In the genomic region with DNA sequence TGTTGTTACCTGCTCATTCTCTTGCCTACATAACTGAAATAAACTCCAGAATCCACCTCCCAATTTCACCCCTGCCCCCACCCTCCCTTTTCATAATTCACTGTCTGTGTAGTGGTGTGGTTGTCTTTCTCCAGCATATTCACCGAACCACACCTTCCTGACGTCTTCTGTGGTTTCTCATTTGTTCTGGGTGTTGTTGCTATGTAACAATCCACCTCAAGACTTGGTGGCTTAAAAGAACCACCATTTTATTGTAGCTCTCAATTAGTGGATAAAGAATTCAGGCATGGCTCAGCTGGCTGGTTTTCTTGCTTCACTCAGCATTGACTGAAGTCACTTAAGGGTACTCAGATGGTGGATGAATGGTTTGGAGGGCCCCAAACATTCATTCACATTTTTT, we compare ENCODE assay signal across 18 cellular contexts.
DNase-seq lines count a peak whose midpoint lies in the region; ATAC-seq and TF ChIP-seq lines count a peak whose summit lies in the region.
"Had no signal": no experiment of that assay in that cellular context is flagged by ENCODE, and none has a peak within 500 bp of the region (broad histone marks: within the 10 kb centered on the region; RNA-seq: fewer than 3 reads in every experiment).

No MANE protein-coding gene starts in this region.

- no peak overlapping the region for H3K27ac ChIP-seq in GM23338 (ENCODE audit: low read depth)
- H3K27ac ChIP-seq: BLaER1 had no signal

- no peak overlapping the region for H3K4me3 Mint-ChIP-seq in activated CD4-positive, alpha-beta memory T cell treated with anti-CD3 and anti-CD28 coated beads, Interleukin-2, amount 10 ng/mL, durations not matched to agents 7 days and 5 days
- no peak overlapping the region for H3K4me3 Mint-ChIP-seq in activated CD4-positive, alpha-beta memory T cell treated with anti-CD3 and anti-CD28 coated beads for 36 hours
- H3K4me3 Mint-ChIP-seq in GM23338 (no peak overlapping the region), WTC11 (no peak overlapping the region)
- H3K4me3 Mint-ChIP-seq in stimulated activated effector memory CD8-positive, alpha-beta T cell treated with anti-CD3 and anti-CD28 coated beads, Interleukin-12 subunit alpha, Interleukin-12 subunit beta, amount 100 ng/mL, for 72 hours: peak overlapping the region; percentile 21

- H3K36me3 ChIP-seq in GM23338 (ENCODE audit: insufficient read depth) (no peaks in the 10 kb centered on the region), mucosa of descending colon (ENCODE audit: low read depth) (no peaks in the 10 kb centered on the region)
- H3K36me3 ChIP-seq: BLaER1 had no signal

- H3K27me3 Mint-ChIP-seq in activated CD4-positive, alpha-beta memory T cell treated with anti-CD3 and anti-CD28 coated beads, Interleukin-2, amount 10 ng/mL, durations not matched to agents 7 days and 5 days: no peaks in the 10 kb centered on the region
- H3K27me3 Mint-ChIP-seq in activated CD4-positive, alpha-beta memory T cell treated with anti-CD3 and anti-CD28 coated beads for 36 hours: no peaks in the 10 kb centered on the region
- H3K27me3 Mint-ChIP-seq in GM23338 (ENCODE audit: insufficient read depth, low read depth, poor library complexity) (peaks cover 3% of the 10 kb centered on the region), WTC11 (ENCODE audit: low read depth) (0 out of 2 replicates have a peak, but pooled peaks cover 3% of the 10 kb centered on the region)

- no peak for ATAC-seq in GM23338
- ATAC-seq in stimulated activated effector memory CD8-positive, alpha-beta T cell treated with anti-CD3 and anti-CD28 coated beads, Interleukin-12 subunit alpha, Interleukin-12 subunit beta, amount 100 ng/mL, for 72 hours: peak; percentile 60
- ATAC-seq in WTC11: no peak
- no peak for ATAC-seq in mucosa of descending colon
- ATAC-seq in GM21367 (IDR thresholded peaks at IDR 0.05; ENCODE audit: unreplicated experiment): no peak
- ATAC-seq: Panc1 had no signal

- peaks cover 12% of the 10 kb centered on the region; the same call in 1 of the 2 replicates for H3K9me2 ChIP-seq in GM23338 (ENCODE audit: insufficient read depth)

- CTCF ChIA-PET in activated CD4-positive, alpha-beta memory T cell treated with anti-CD3 and anti-CD28 coated beads, Interleukin-2, amount 10 ng/mL, durations not matched to agents 7 days and 5 days (lab: Charles Lee): interaction anchor here (0.7 kb wide), 1 partner anchor 368 kb away, joined by 3 read pairs; no protein-coding TSS in a partner anchor
- CTCF ChIA-PET in activated CD4-positive, alpha-beta memory T cell treated with anti-CD3 and anti-CD28 coated beads for 36 hours (lab: Charles Lee): interaction anchor here (0.7 kb wide), 1 partner anchor 36 kb away, joined by 3 read pairs; no protein-coding TSS in a partner anchor
- CTCF ChIA-PET in WTC11 (lab: Charles Lee): no interaction called here

- no peaks in the 10 kb centered on the region for H3K79me2 ChIP-seq in GM23338 (replicated peaks; ENCODE audit: insufficient read depth)

- H3K36me3 Mint-ChIP-seq in activated CD4-positive, alpha-beta memory T cell treated with anti-CD3 and anti-CD28 coated beads, Interleukin-2, amount 10 ng/mL, durations not matched to agents 7 days and 5 days (ENCODE audit: low read depth): peaks cover 42% of the 10 kb centered on the region
- peaks cover 13% of the 10 kb centered on the region for H3K36me3 Mint-ChIP-seq in activated CD4-positive, alpha-beta memory T cell treated with anti-CD3 and anti-CD28 coated beads for 36 hours
- H3K36me3 Mint-ChIP-seq in GM23338 (ENCODE audit: low read depth) (no peaks in the 10 kb centered on the region; the same call in 2 of the 3 replicates), WTC11 (peaks cover 7% of the 10 kb centered on the region)
- peaks cover 14% of the 10 kb centered on the region for H3K36me3 Mint-ChIP-seq in stimulated activated effector memory CD8-positive, alpha-beta T cell treated with anti-CD3 and anti-CD28 coated beads, Interleukin-12 subunit alpha, Interleukin-12 subunit beta, amount 100 ng/mL, for 72 hours

- no peak overlapping the region for H3K4me2 ChIP-seq in GM23338
- H3K4me2 ChIP-seq: BLaER1 had no signal

- intact Hi-C loops in activated CD4-positive, alpha-beta memory T cell treated with anti-CD3 and anti-CD28 coated beads for 36 hours (cut with micrococcal nuclease): loop anchor here (5.0 kb wide), 1 partner anchor 103 kb away; no protein-coding TSS in a partner anchor
- intact Hi-C loops in mucosa of descending colon (cut with DNase I, micrococcal nuclease): no loop called here

- POLR2A ChIA-PET in activated CD4-positive, alpha-beta memory T cell treated with anti-CD3 and anti-CD28 coated beads, Interleukin-2, amount 10 ng/mL, durations not matched to agents 7 days and 5 days (lab: Charles Lee): interaction anchor here (1.1 kb wide), 1 partner anchor 99 kb away, joined by 4 read pairs; no protein-coding TSS in a partner anchor
- POLR2A ChIA-PET in activated CD4-positive, alpha-beta memory T cell treated with anti-CD3 and anti-CD28 coated beads for 36 hours (lab: Charles Lee): interaction anchor here (0.7 to 1.4 kb wide), 2 partner anchors 87 to 230 kb away, joined by 3 read pairs; partner anchors contain the start of gene MAF
- POLR2A ChIA-PET in WTC11 (lab: Charles Lee): interaction anchor here (0.5 kb wide), 1 partner anchor 96 kb away, joined by 4 read pairs; no protein-coding TSS in a partner anchor

- no peaks in the 10 kb centered on the region for H3F3A ChIP-seq in GM23338 (replicated peaks; ENCODE audit: low read depth)

- no peak overlapping the region for H3K27ac Mint-ChIP-seq in activated CD4-positive, alpha-beta memory T cell treated with anti-CD3 and anti-CD28 coated beads, Interleukin-2, amount 10 ng/mL, durations not matched to agents 7 days and 5 days
- H3K27ac Mint-ChIP-seq in activated CD4-positive, alpha-beta memory T cell treated with anti-CD3 and anti-CD28 coated beads for 36 hours: no peak overlapping the region
- H3K27ac Mint-ChIP-seq in GM23338 (no peak overlapping the region), WTC11 (no peak overlapping the region)
- H3K27ac Mint-ChIP-seq in stimulated activated effector memory CD8-positive, alpha-beta T cell treated with anti-CD3 and anti-CD28 coated beads, Interleukin-12 subunit alpha, Interleukin-12 subunit beta, amount 100 ng/mL, for 72 hours: peak overlapping the region; percentile 88

- H3K4me1 Mint-ChIP-seq in activated CD4-positive, alpha-beta memory T cell treated with anti-CD3 and anti-CD28 coated beads, Interleukin-2, amount 10 ng/mL, durations not matched to agents 7 days and 5 days: peaks cover 19% of the 10 kb centered on the region
- H3K4me1 Mint-ChIP-seq in activated CD4-positive, alpha-beta memory T cell treated with anti-CD3 and anti-CD28 coated beads for 36 hours (ENCODE audit: low read depth): peaks cover 21% of the 10 kb centered on the region
- H3K4me1 Mint-ChIP-seq in GM23338 (peaks cover 3% of the 10 kb centered on the region; the same call in 1 of the 3 replicates), WTC11 (no peaks in the 10 kb centered on the region; the same call in 1 of the 2 replicates)
- H3K4me1 Mint-ChIP-seq in stimulated activated effector memory CD8-positive, alpha-beta T cell treated with anti-CD3 and anti-CD28 coated beads, Interleukin-12 subunit alpha, Interleukin-12 subunit beta, amount 100 ng/mL, for 72 hours: peaks cover 42% of the 10 kb centered on the region

- peak; percentile 21 for DNase-seq in activated CD4-positive, alpha-beta memory T cell treated with anti-CD3 and anti-CD28 coated beads, Interleukin-2, amount 10 ng/mL, durations not matched to agents 7 days and 5 days
- no peak for DNase-seq in activated CD4-positive, alpha-beta memory T cell treated with anti-CD3 and anti-CD28 coated beads for 36 hours
- DNase-seq in GM23338 (ENCODE audit: low spot score) (no peak), WTC11 (ENCODE audit: low spot score) (no peak), mucosa of descending colon (no peak)
- peak; percentile 60 for DNase-seq in central memory CD4-positive, alpha-beta T cell
- no peak for DNase-seq in stimulated activated effector memory CD8-positive, alpha-beta T cell treated with anti-CD3 and anti-CD28 coated beads, Interleukin-12 subunit alpha, Interleukin-12 subunit beta, amount 100 ng/mL, for 72 hours (ENCODE audit: low spot score in 2 of 2)
- DNase-seq: IMR-90, Kasumi-1, MM.1S, NCI-H1105, NCI-H1694 treated with DMSO at 0.1 percent for 48 hours, NCI-H226, NCI-H524 treated with DMSO at 0.1 percent for 48 hours, Right ventricle myocardium superior had no signal

- H3K4me3 ChIP-seq in GM23338 (no peak overlapping the region), mucosa of descending colon (no peak overlapping the region)
- H3K4me3 ChIP-seq: BLaER1 had no signal

- TF ChIP-seq CTCF in GM23338 (conservative IDR thresholded peaks at IDR 0.05; ENCODE audit: low read depth in 2 of 2) (no peak), WTC11 (IDR thresholded peaks at IDR 0.05) (no peak), mucosa of descending colon (IDR thresholded peaks at IDR 0.05) (no peak)

- no peak overlapping the region for H2AFZ ChIP-seq in GM23338

- H3K4me1 ChIP-seq in GM23338 (ENCODE audit: insufficient read depth): no peaks in the 10 kb centered on the region
- no peaks in the 10 kb centered on the region for H3K4me1 ChIP-seq in mucosa of descending colon (ENCODE audit: low read depth)
- H3K4me1 ChIP-seq: BLaER1 had no signal

- no peaks in the 10 kb centered on the region for H3K9me3 ChIP-seq in mucosa of descending colon

- H3K27me3 ChIP-seq in GM23338 (ENCODE audit: insufficient read depth): no peaks in the 10 kb centered on the region
- H3K27me3 ChIP-seq: BLaER1 had no signal

- H4K20me1 ChIP-seq in GM23338 (replicated peaks; ENCODE audit: insufficient read depth): no peaks in the 10 kb centered on the region
- H4K20me1 ChIP-seq: BLaER1 had no signal

- H3K9me3 Mint-ChIP-seq in activated CD4-positive, alpha-beta memory T cell treated with anti-CD3 and anti-CD28 coated beads, Interleukin-2, amount 10 ng/mL, durations not matched to agents 7 days and 5 days: peaks cover 42% of the 10 kb centered on the region
- H3K9me3 Mint-ChIP-seq in activated CD4-positive, alpha-beta memory T cell treated with anti-CD3 and anti-CD28 coated beads for 36 hours: peaks cover 29% of the 10 kb centered on the region
- H3K9me3 Mint-ChIP-seq in GM23338 (peaks cover 4% of the 10 kb centered on the region; the same call in 2 of the 3 replicates), WTC11 (peaks cover 27% of the 10 kb centered on the region)
- peaks cover 18% of the 10 kb centered on the region for H3K9me3 Mint-ChIP-seq in stimulated activated effector memory CD8-positive, alpha-beta T cell treated with anti-CD3 and anti-CD28 coated beads, Interleukin-12 subunit alpha, Interleukin-12 subunit beta, amount 100 ng/mL, for 72 hours

TF ChIP-seq in GM23338, 12 proteins besides CTCF, POLR2A, EP300 and RAD21 (continues in another document):
- peak; percentile 76 for TF ChIP-seq ZNF331 (CRISPR knock-in tag; IDR thresholded peaks at IDR 0.05; ENCODE audit: low read depth)

TF ChIP-seq in WTC11, 78 proteins besides CTCF, POLR2A, EP300 and RAD21 (continues in another document):
- no peak for TF ChIP-seq ZNF219 (CRISPR knock-in tag; IDR thresholded peaks at IDR 0.05; ENCODE audit: borderline replicate concordance)
- no peak for TF ChIP-seq FOXK1 (CRISPR knock-in tag; IDR thresholded peaks at IDR 0.05)

Comparison
In these comparisons a context has a peak if more than half of its experiments do, and no peak if none do; other contexts are left out.
1. DNase-seq: peak in activated CD4-positive, alpha-beta memory T cell treated with anti-CD3 and anti-CD28 coated beads, Interleukin-2, amount 10 ng/mL, durations not matched to agents 7 days and 5 days (single experiment) and central memory CD4-positive, alpha-beta T cell (single experiment); none in activated CD4-positive, alpha-beta memory T cell treated with anti-CD3 and anti-CD28 coated beads for 36 hours (single experiment), GM23338 (single experiment), stimulated activated effector memory CD8-positive, alpha-beta T cell treated with anti-CD3 and anti-CD28 coated beads, Interleukin-12 subunit alpha, Interleukin-12 subunit beta, amount 100 ng/mL, for 72 hours (0 of 2), WTC11 (single experiment) and mucosa of descending colon (0 of 3).